In genomic region chr6:28380381-28380780, GRCh38 we compare ENCODE assay signal across 22 cellular contexts.
"Had no signal": no experiment of that assay in that cellular context is flagged by ENCODE, and none has a peak within 500 bp of the region (broad histone marks: within the 10 kb centered on the region; RNA-seq: fewer than 3 reads in every experiment).

No MANE protein-coding gene starts in this region.

- ATAC-seq: activated T-cell treated with anti-CD3 and anti-CD28 coated beads, Interleukin-2, amount 50 U/mL, for 4 hours; T-cell had no signal

- FAIRE-seq: colon, TTC549 had no signal

- H3K27me3 ChIP-seq: Peyer's patch had no signal

- H3K27ac ChIP-seq: Peyer's patch had no signal

- H3K4me1 ChIP-seq: Peyer's patch had no signal

- H3K9me3 ChIP-seq: Peyer's patch had no signal

- DNase-seq: activated CD4-positive, alpha-beta memory T cell treated with anti-CD3 and anti-CD28 coated beads for 36 hours; activated CD4-positive, alpha-beta T cell treated with anti-CD3 and anti-CD28 coated beads, Interleukin-2, amount 10 ng/mL, durations not matched to agents 7 days and 5 days; activated CD4-positive, CD25-positive, alpha-beta regulatory T cell; activated CD8-positive, alpha-beta memory T cell treated with anti-CD3 and anti-CD28 coated beads for 24 hours; activated effector memory CD4-positive, alpha-beta T cell treated with anti-CD3 and anti-CD28 coated beads, Interleukin-2, amount 50 U/mL, for 16 hours; activated naive CD4-positive, alpha-beta T cell treated with Interleukin-2 at 50 U/mL for 16 hours; activated T-cell treated with anti-CD3 and anti-CD28 coated beads, Interleukin-2, amount 50 U/mL, for 4 hours; amygdala; cerebellar nuclear complex; MM.1S; NCI-H1105; NCI-H1436; NCI-H1694 treated with DMSO at 0.1 percent for 48 hours; NCI-H2029 treated with DMSO at 0.1 percent for 48 hours; NCI-H524; Peyer's patch; SHP77; T-cell; T-helper 2 cell; T1000 had no signal

- H3K4me3 ChIP-seq: Peyer's patch had no signal
